ENCODE assay signal across 19 cellular contexts in the genomic region with DNA sequence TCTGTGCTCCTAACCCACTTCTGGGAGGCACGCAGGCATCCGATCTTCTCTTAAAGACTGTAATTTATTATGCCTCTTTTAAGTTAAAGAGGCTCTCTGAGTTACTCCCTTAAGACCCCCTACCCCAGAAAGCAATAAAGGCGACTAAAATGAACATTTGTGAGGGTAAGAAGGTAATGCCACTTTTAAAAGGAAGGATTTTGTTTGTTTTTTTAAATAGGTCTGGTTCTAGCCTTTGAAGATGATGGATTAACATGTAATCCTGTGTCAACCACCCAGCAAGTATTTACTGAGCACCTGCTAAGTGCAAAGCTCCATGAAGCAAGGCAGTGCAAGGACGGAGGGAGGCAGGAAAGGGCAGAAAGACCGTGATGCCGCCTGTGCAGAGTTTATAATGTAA.
"Had no signal": no experiment of that assay in that cellular context is flagged by ENCODE, and none has a peak within 500 bp of the region (broad histone marks: within the 10 kb centered on the region; RNA-seq: fewer than 3 reads in every experiment).

No MANE protein-coding gene starts in this region.

- H3K4me1 ChIP-seq: breast epithelium, prostate gland had no signal

- H3K36me3 ChIP-seq: adrenal gland, breast epithelium, lower lobe of right lung, prostate gland, right atrium auricular region, thyroid gland had no signal

- H3K27me3 ChIP-seq: adrenal gland, breast epithelium, foreskin keratinocyte, right atrium auricular region, thyroid gland had no signal

- H3K4me3 Mint-ChIP-seq: activated CD4-positive, alpha-beta T cell treated with anti-CD3 and anti-CD28 coated beads, Interleukin-2, amount 10 ng/mL, durations not matched to agents 7 days and 5 days; dendritic cell treated with granulocyte-macrophage colony-stimulating factor and Interleukin-4, amounts not matched to agents 40 ng/mL and 50 ng/mL, for 4 days; T-cell had no signal

- H3K27ac ChIP-seq: adrenal gland, lower lobe of right lung, prostate gland, right atrium auricular region, thyroid gland had no signal

- H3K36me3 Mint-ChIP-seq: activated naive CD4-positive, alpha-beta T cell treated with anti-CD3 and anti-CD28 coated beads, Interleukin-2, amount 50 U/mL, for 72 hours had no signal

- H3K27ac Mint-ChIP-seq: activated CD4-positive, alpha-beta T cell treated with anti-CD3 and anti-CD28 coated beads, Interleukin-2, amount 10 ng/mL, durations not matched to agents 7 days and 5 days; activated naive CD4-positive, alpha-beta T cell treated with anti-CD3 and anti-CD28 coated beads, Interleukin-2, amount 50 U/mL, for 72 hours; dendritic cell treated with granulocyte-macrophage colony-stimulating factor and Interleukin-4, amounts not matched to agents 40 ng/mL and 50 ng/mL, for 4 days; T-cell had no signal

- DNase-seq: activated CD4-positive, alpha-beta T cell treated with anti-CD3 and anti-CD28 coated beads, Interleukin-2, amount 10 ng/mL, durations not matched to agents 7 days and 5 days; activated CD4-positive, CD25-positive, alpha-beta regulatory T cell; activated gamma-delta T cell; adrenal gland; effector memory CD4-positive, alpha-beta T cell; foreskin keratinocyte; glutamatergic neuron; hippocampal formation; left colon; lower lobe of right lung; stimulated activated CD4-positive, alpha-beta T cell treated with anti-CD3 and anti-CD28 coated beads, Interleukin-2, amount 100 ng/mL, for 24 hours; stimulated activated naive CD4-positive, alpha-beta T cell treated with Interleukin-2 at 50 U/mL for 16 hours; T-cell; thyroid gland had no signal

- H3K4me3 ChIP-seq: adrenal gland, breast epithelium, lower lobe of right lung, prostate gland, right atrium auricular region, thyroid gland had no signal

- H3K9me3 ChIP-seq: adrenal gland, prostate gland, right atrium auricular region, thyroid gland had no signal

- H3K9me3 Mint-ChIP-seq: activated naive CD4-positive, alpha-beta T cell treated with anti-CD3 and anti-CD28 coated beads, Interleukin-2, amount 50 U/mL, for 72 hours; dendritic cell treated with granulocyte-macrophage colony-stimulating factor and Interleukin-4, amounts not matched to agents 40 ng/mL and 50 ng/mL, for 4 days had no signal

- ATAC-seq: activated naive CD4-positive, alpha-beta T cell treated with anti-CD3 and anti-CD28 coated beads, Interleukin-2, amount 50 U/mL, for 72 hours; foreskin keratinocyte; left colon; lower lobe of right lung; T-cell had no signal
